Comparison of ENCODE assay signal across 8 cellular contexts in the genomic region with DNA sequence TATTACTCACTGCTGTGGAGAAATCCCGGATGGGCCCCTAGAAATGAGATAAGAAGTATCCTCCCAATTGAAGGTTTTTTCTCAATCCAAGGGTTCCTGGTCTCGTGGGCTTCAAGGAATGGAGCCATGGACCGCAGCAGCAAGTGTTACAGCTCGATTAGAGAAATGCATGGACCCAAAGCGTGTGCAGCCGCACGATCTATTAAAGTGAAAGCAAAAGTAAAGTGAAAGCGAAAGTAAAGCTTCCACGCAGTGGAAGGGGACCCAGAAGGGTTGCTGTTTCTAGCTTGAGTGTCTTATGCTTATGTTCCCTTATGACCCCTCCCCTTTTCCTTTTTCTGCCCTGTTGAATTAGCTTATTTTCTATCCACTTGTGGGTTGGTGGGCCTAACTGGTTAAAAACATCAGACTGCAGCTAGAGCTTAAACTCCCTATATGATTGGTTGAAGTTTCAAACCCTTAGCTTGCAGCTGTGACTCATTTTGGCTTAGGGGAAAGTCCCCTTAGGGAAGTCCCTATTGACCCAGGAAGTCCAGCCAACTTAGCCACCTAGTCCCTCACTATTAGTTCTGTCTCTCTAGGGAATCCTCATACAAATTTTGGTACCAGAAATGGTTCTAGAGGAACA.
A peak's percentile ranks its signal among the peaks of the same experiment; 100 is the strongest.
DNase-seq lines count a peak whose midpoint lies in the region; ATAC-seq, FAIRE-seq and TF ChIP-seq lines count a peak whose summit lies in the region.

No MANE protein-coding gene starts in this region.

- TF ChIP-seq POLR2A in K562 (conservative IDR thresholded peaks at IDR 0.05): no peak

- no peak for FAIRE-seq in K562 (lab: Jason Lieb, UNC)

- H3K36me3 ChIP-seq in MM.1S (replicated peaks; ENCODE audit: insufficient read depth, low read length) (peaks cover 2% of the 10 kb centered on the region; the same call in 1 of the 2 replicates), K562 (ENCODE audit: control insufficient read depth, insufficient read depth, low read length) (no peaks in the 10 kb centered on the region), muscle layer of duodenum (ENCODE audit: control insufficient read depth in 1 of 2, insufficient read depth in 2 of 2, low read length in 2 of 2) (no peaks in the 10 kb centered on the region), endodermal cell (ENCODE audit: control insufficient read depth, insufficient read depth, low read length) (no peaks in the 10 kb centered on the region)

- POLR2A ChIA-PET in K562 (lab: Yijun Ruan, JAX): no interaction called here

- H3K4me3 ChIP-seq in MM.1S (ENCODE audit: low read length) (peak overlapping the region; percentile 90), K562 (peak overlapping the region; percentile 41), muscle layer of duodenum (ENCODE audit: low read depth in 1 of 2, low read length in 2 of 2) (peak overlapping the region; percentile 83 to 86), endodermal cell (ENCODE audit: low read length) (no peak overlapping the region)

- H3K27me3 Mint-ChIP-seq in HFFc6 (ENCODE audit: insufficient read depth) (no peaks in the 10 kb centered on the region), endodermal cell (ENCODE audit: insufficient read depth) (no peaks in the 10 kb centered on the region)

- H3K27ac Mint-ChIP-seq in HFFc6: peak overlapping the region; percentile 70; the same call in 1 of the 2 replicates
- H3K27ac Mint-ChIP-seq in endodermal cell: no peak overlapping the region

- 2% methylated on average over 9 of the region's 9 CpGs for WGBS in K562 (ENCODE audit: insufficient coverage, low coverage, missing lambda C conversion rate)
- WGBS in endodermal cell (ENCODE audit: insufficient coverage in 1 of 2, insufficient read length in 1 of 2), 2 experiments: 91 to 93% methylated on average over 4 to 9 of the region's 9 CpGs

- peaks cover 24% of the 10 kb centered on the region for H3F3A ChIP-seq in MM.1S (ENCODE audit: insufficient read depth, low read length)

- peaks cover 11% of the 10 kb centered on the region for H3K4me1 Mint-ChIP-seq in HFFc6 (ENCODE audit: low read depth)
- H3K4me1 Mint-ChIP-seq in endodermal cell: no peaks in the 10 kb centered on the region

- no peaks in the 10 kb centered on the region for H3K9me2 ChIP-seq in MM.1S (replicated peaks; ENCODE audit: insufficient read depth, low read length)

- H3K9me3 ChIP-seq in MM.1S (replicated peaks; ENCODE audit: insufficient read depth, low read length): no peaks in the 10 kb centered on the region
- H3K9me3 ChIP-seq in K562 (replicated peaks; ENCODE audit: control insufficient read depth, insufficient read depth, low read depth, low read length): no peaks in the 10 kb centered on the region; the same call in 1 of the 2 replicates
- H3K9me3 ChIP-seq in muscle layer of duodenum (ENCODE audit: control insufficient read depth in 1 of 2, low read length in 2 of 2): peaks cover 0 to 4% of the 10 kb centered on the region in 2 donors
- no peaks in the 10 kb centered on the region for H3K9me3 ChIP-seq in endodermal cell (ENCODE audit: control insufficient read depth, low read length)

- H3K4me2 ChIP-seq in MM.1S (ENCODE audit: low read depth, low read length) (peak overlapping the region; percentile 82), K562 (ENCODE audit: insufficient read depth, low read length) (peak overlapping the region; percentile 55)

- peaks cover 27% of the 10 kb centered on the region for H3K4me1 ChIP-seq in MM.1S (ENCODE audit: low read length)
- H3K4me1 ChIP-seq in K562 (replicated peaks in 1 of 2; ENCODE audit: control insufficient read depth in 2 of 2, insufficient read depth in 2 of 2, low read length in 2 of 2): no peaks in the 10 kb centered on the region
- H3K4me1 ChIP-seq in muscle layer of duodenum (ENCODE audit: control insufficient read depth in 1 of 2, insufficient read depth in 2 of 2, low read length in 2 of 2): no peaks in the 10 kb centered on the region
- H3K4me1 ChIP-seq in endodermal cell (ENCODE audit: control insufficient read depth, insufficient read depth, low read length): no peaks in the 10 kb centered on the region

- no peaks in the 10 kb centered on the region for H3K9me1 ChIP-seq in K562 (ENCODE audit: control insufficient read depth, insufficient read depth, low read length)

- CTCF ChIA-PET in K562 (lab: Yijun Ruan, JAX; ENCODE audit: low intra/inter-chr PET ratio): no interaction called here

- H3K4me3 Mint-ChIP-seq in HFFc6 (peak overlapping the region; percentile 85), endodermal cell (no peak overlapping the region)

- H3K9me3 Mint-ChIP-seq in HFFc6: peaks cover 13% of the 10 kb centered on the region
- peaks cover 26% of the 10 kb centered on the region for H3K9me3 Mint-ChIP-seq in endodermal cell

- in situ Hi-C loops in K562 (cut with MboI): no loop called here

- H3K27ac ChIP-seq in MM.1S (ENCODE audit: low read length) (peak overlapping the region; percentile 93), K562 (ENCODE audit: extremely low read depth, low read depth, low read length) (peak overlapping the region; percentile 43; the same call in 2 of the 3 replicates), muscle layer of duodenum (ENCODE audit: low read length) (peak overlapping the region; percentile 82), endodermal cell (ENCODE audit: low read depth, low read length) (no peak overlapping the region)

- H3K9ac ChIP-seq in MM.1S (ENCODE audit: low read length) (peak overlapping the region; percentile 90), K562 (ENCODE audit: insufficient read depth in 1 of 2, low read depth in 2 of 2, low read length in 2 of 2) (0 out of 4 replicates have a peak overlapping the region, but pooled peaks of 1 of the 2 experiments have one; percentile 7), endodermal cell (ENCODE audit: extremely low read depth, low read length, poor library complexity, severe bottlenecking) (no peak overlapping the region)

- H2AFZ ChIP-seq in MM.1S (ENCODE audit: low read length) (peak overlapping the region; percentile 49), K562 (ENCODE audit: low read depth, low read length) (peak overlapping the region; percentile 83)

- TF ChIP-seq RAD21 in K562 (CRISPR knock-in tag; conservative IDR thresholded peaks at IDR 0.05 in 1 of 2, IDR thresholded peaks at IDR 0.05 in 1 of 2): no peak

- intact Hi-C loops in K562 (cut with micrococcal nuclease): no loop called here

- H3K36me3 Mint-ChIP-seq in HFFc6 (ENCODE audit: low read depth): no peaks in the 10 kb centered on the region
- H3K36me3 Mint-ChIP-seq in endodermal cell (ENCODE audit: low read depth): no peaks in the 10 kb centered on the region

- no TSS peak for BruUV-seq in K562 (replicated peaks; lab: Mats Ljungman, UMichigan)

- TF ChIP-seq EP300 in K562 (IDR thresholded peaks at IDR 0.05; ENCODE audit: low read length): no peak

- no peaks in the 10 kb centered on the region for H3K27me3 ChIP-seq in MM.1S (replicated peaks; ENCODE audit: insufficient read depth, low read length)
- no peaks in the 10 kb centered on the region for H3K27me3 ChIP-seq in K562 (ENCODE audit: control insufficient read depth in 2 of 2, insufficient read depth in 2 of 2, low read length in 2 of 2)
- no peaks in the 10 kb centered on the region for H3K27me3 ChIP-seq in muscle layer of duodenum (ENCODE audit: low read depth, low read length)
- no peaks in the 10 kb centered on the region for H3K27me3 ChIP-seq in endodermal cell (ENCODE audit: control insufficient read depth, insufficient read depth, low read length, poor library complexity, severe bottlenecking)

- H4K20me1 ChIP-seq in MM.1S (ENCODE audit: insufficient read depth, low read length) (no peaks in the 10 kb centered on the region), K562 (replicated peaks; ENCODE audit: control insufficient read depth, insufficient read depth, low read length) (no peaks in the 10 kb centered on the region)

- peaks cover 44% of the 10 kb centered on the region for H3K79me2 ChIP-seq in MM.1S (ENCODE audit: low read length)
- no peaks in the 10 kb centered on the region for H3K79me2 ChIP-seq in K562 (ENCODE audit: control insufficient read depth, insufficient read depth, low read length)

- DNase-seq in HFFc6 (no peak), MM.1S (peak; percentile 88), SKM-1 treated with dmso at 0.1 percent for 144 hours (lab: John Stamatoyannopoulos, UW; ENCODE audit: unreplicated experiment) (peak; percentile 64), K562 (ENCODE audit: extremely low read depth in 1 of 4, low spot score in 3 of 4) (peak in 2 of 4 experiments; percentile 15 to 55), NCI-H2171 (lab: John Stamatoyannopoulos, UW) (no peak), endodermal cell (no peak)

- ATAC-seq in GM18502 (IDR thresholded peaks at IDR 0.05; ENCODE audit: poor library complexity, unreplicated experiment) (peak; percentile 79), K562 (peak; percentile 72)

- no peak for TF ChIP-seq CTCF in HFFc6 (IDR thresholded peaks at IDR 0.05)
- no peak for TF ChIP-seq CTCF in MM.1S (IDR thresholded peaks at IDR 0.05; ENCODE audit: low read length)
- no peak for TF ChIP-seq CTCF in K562 (IDR thresholded peaks at IDR 0.05 in 2 of 3, conservative IDR thresholded peaks at IDR 0.05 in 1 of 3; ENCODE audit: insufficient read depth in 2 of 3, low read depth in 1 of 3, low read length in 3 of 3)
- TF ChIP-seq CTCF in endodermal cell (conservative IDR thresholded peaks at IDR 0.05): no peak

TF ChIP-seq in K562, 482 proteins besides CTCF, POLR2A, EP300 and RAD21 (continues in another document):
- TF ChIP-seq NCOA1 (IDR thresholded peaks at IDR 0.05; ENCODE audit: low read depth) (0 out of 2 replicates have a peak, but pooled peaks have one; percentile 15), THRAP3 (IDR thresholded peaks at IDR 0.05; ENCODE audit: borderline replicate concordance) (no peak), FOSL1 (tag; conservative IDR thresholded peaks at IDR 0.05) (0 out of 2 replicates have a peak, but pooled peaks have one; percentile 34), KAT8 (IDR thresholded peaks at IDR 0.05; ENCODE audit: low read depth) (no peak), ZKSCAN3 (CRISPR knock-in tag; IDR thresholded peaks at IDR 0.05) (no peak), DPF2 (IDR thresholded peaks at IDR 0.05) (no peak), ZFP30 (CRISPR knock-in tag; IDR thresholded peaks at IDR 0.05; ENCODE audit: borderline replicate concordance) (no peak), CXXC5 (CRISPR knock-in tag; IDR thresholded peaks at IDR 0.05) (peak; percentile 44; the same call in 1 of the 2 replicates), SIN3B (IDR thresholded peaks at IDR 0.05; ENCODE audit: low read depth) (no peak), ZNF75A (CRISPR knock-in tag; IDR thresholded peaks at IDR 0.05) (no peak)
- TF ChIP-seq, protein P1, sequence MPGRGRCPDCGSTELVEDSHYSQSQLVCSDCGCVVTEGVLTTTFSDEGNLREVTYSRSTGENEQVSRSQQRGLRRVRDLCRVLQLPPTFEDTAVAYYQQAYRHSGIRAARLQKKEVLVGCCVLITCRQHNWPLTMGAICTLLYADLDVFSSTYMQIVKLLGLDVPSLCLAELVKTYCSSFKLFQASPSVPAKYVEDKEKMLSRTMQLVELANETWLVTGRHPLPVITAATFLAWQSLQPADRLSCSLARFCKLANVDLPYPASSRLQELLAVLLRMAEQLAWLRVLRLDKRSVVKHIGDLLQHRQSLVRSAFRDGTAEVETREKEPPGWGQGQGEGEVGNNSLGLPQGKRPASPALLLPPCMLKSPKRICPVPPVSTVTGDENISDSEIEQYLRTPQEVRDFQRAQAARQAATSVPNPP (IDR thresholded peaks at IDR 0.05; ENCODE audit: borderline replicate concordance, insufficient read depth, insufficient read length): no peak

Comparison
In these comparisons a context has a peak if more than half of its experiments do, and no peak if none do; other contexts are left out.
1. DNase-seq: peak in MM.1S (single experiment) and SKM-1 treated with dmso at 0.1 percent for 144 hours (single experiment); none in HFFc6 (single experiment), NCI-H2171 (single experiment) and endodermal cell (single experiment).